Comparison of ENCODE assay signal across 11 cellular contexts in the genomic region with DNA sequence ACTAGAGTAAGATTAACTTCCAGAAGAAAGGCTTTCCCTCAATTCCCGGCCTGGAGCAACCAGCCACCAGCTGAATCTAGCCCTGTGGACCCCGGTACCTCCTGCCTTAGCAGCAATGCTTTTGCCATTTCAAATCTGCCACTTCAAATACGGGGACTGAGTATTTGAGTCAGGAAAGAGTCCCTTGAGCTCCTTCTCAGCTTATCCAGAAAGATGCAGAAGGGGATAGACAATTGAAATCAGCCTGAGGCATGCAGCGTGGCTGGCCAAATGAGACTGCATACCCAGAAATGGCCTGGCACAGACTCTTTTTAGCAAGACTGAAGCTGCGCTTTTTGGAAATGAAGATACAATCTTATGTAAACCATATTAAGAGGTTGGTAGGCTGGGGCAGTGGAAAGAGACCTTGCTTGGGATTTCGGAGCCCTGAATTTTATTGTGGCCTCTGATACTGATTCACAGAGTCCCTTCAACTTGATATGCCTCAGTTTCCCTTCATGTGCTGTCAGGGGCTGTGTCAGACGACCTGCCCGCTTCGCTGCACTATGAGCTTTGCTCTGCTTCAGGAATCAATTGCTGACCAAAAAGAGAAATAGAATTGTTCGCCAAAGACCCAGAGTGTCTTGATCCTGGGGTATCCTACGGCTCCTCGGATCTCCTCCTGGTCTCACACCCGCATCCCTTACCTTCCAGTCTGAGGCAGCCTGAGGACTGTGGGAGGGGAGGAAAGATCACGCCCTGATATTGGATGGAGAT. TPM values are rescaled to one million over a fixed set of nuclear protein-coding genes. Genes with fewer than 3 reads are reported as not detected.
DNase-seq lines count a peak whose midpoint lies in the region; ATAC-seq and TF ChIP-seq lines count a peak whose summit lies in the region.
"Had no signal": no experiment of that assay in that cellular context is flagged by ENCODE, and none has a peak within 500 bp of the region (broad histone marks: within the 10 kb centered on the region; RNA-seq: fewer than 3 reads in every experiment).

No MANE protein-coding gene starts in this region.

- H3F3A ChIP-seq in smooth muscle cell (ENCODE audit: low read depth), result peaks cover 7% of the 10 kb centered on the region

- no peak overlapping the region for H3K27ac Mint-ChIP-seq in activated T-cell treated with anti-CD3 and anti-CD28 coated beads, Interleukin-2, amount 50 U/mL, for 24 hours
- H3K27ac Mint-ChIP-seq in activated T-helper 1 cell treated with anti-CD3 and anti-CD28 coated beads, Interleukin-12 subunit alpha, Interleukin-12 subunit beta, Interleukin-2, Interleukin-4 antibody, amounts not matched to agents 30 ng/mL and 10 ng/mL and 1 ng/mL, durations not matched to agents 14 hours and 24 hours and 36 hours, result no peak overlapping the region

- no peaks in the 10 kb centered on the region for H3K27me3 ChIP-seq in smooth muscle cell (ENCODE audit: low read depth)

- no peaks in the 10 kb centered on the region for H4K20me1 ChIP-seq in smooth muscle cell (ENCODE audit: low read depth)

- DNase-seq in activated T-cell treated with anti-CD3 and anti-CD28 coated beads, Interleukin-2, amount 50 U/mL, for 24 hours, result no peak
- DNase-seq in activated T-cell treated with anti-CD3 and anti-CD28 coated beads, Interleukin-2, amount 50 U/mL, for 1 hour, result no peak
- no peak for DNase-seq in activated T-helper 1 cell treated with anti-CD3 and anti-CD28 coated beads, Interleukin-12 subunit alpha, Interleukin-12 subunit beta, Interleukin-2, Interleukin-4 antibody, amounts not matched to agents 30 ng/mL and 10 ng/mL and 1 ng/mL, durations not matched to agents 14 hours and 24 hours and 36 hours (ENCODE audit: low spot score)
- DNase-seq in smooth muscle cell (lab: John Stamatoyannopoulos, UW; ENCODE audit: unreplicated experiment), result no peak
- no peak for DNase-seq in DMS53 treated with DMSO at 0.1 percent for 48 hours (lab: John Stamatoyannopoulos, UW; ENCODE audit: unreplicated experiment)
- no peak for DNase-seq in NCI-H1092 (lab: John Stamatoyannopoulos, UW)
- DNase-seq: cortex of kidney, NCI-H2081 had no signal

- peak overlapping the region; percentile 86 for H3K4me2 ChIP-seq in smooth muscle cell

- H3K4me3 Mint-ChIP-seq in activated T-cell treated with anti-CD3 and anti-CD28 coated beads, Interleukin-2, amount 50 U/mL, for 24 hours, result peak overlapping the region; percentile 50
- peak overlapping the region; percentile 74 for H3K4me3 Mint-ChIP-seq in activated T-helper 1 cell treated with anti-CD3 and anti-CD28 coated beads, Interleukin-12 subunit alpha, Interleukin-12 subunit beta, Interleukin-2, Interleukin-4 antibody, amounts not matched to agents 30 ng/mL and 10 ng/mL and 1 ng/mL, durations not matched to agents 14 hours and 24 hours and 36 hours

- no peaks in the 10 kb centered on the region for H3K79me2 ChIP-seq in smooth muscle cell (ENCODE audit: low read depth)

- ATAC-seq in HG03097 (IDR thresholded peaks at IDR 0.05; ENCODE audit: low FRiP score, unreplicated experiment), result no peak

- WGBS in smooth muscle cell (ENCODE audit: low lambda C conversion rate), result 89% methylated on average over 14 of the region's 14 CpGs

- H3K36me3 Mint-ChIP-seq in activated T-cell treated with anti-CD3 and anti-CD28 coated beads, Interleukin-2, amount 50 U/mL, for 24 hours (ENCODE audit: low read depth), result no peaks in the 10 kb centered on the region
- no peaks in the 10 kb centered on the region for H3K36me3 Mint-ChIP-seq in activated T-helper 1 cell treated with anti-CD3 and anti-CD28 coated beads, Interleukin-12 subunit alpha, Interleukin-12 subunit beta, Interleukin-2, Interleukin-4 antibody, amounts not matched to agents 30 ng/mL and 10 ng/mL and 1 ng/mL, durations not matched to agents 14 hours and 24 hours and 36 hours (ENCODE audit: low read depth)

- peaks cover 9% of the 10 kb centered on the region for H3K4me1 ChIP-seq in smooth muscle cell (ENCODE audit: low read depth)

- no peak overlapping the region for H3K9ac ChIP-seq in smooth muscle cell (ENCODE audit: low read depth)

- H3K4me3 ChIP-seq in iPS-11a (ENCODE audit: low read depth, low read length) (peak overlapping the region; percentile 54), smooth muscle cell (peak overlapping the region; percentile 57)

- peaks cover 3% of the 10 kb centered on the region for H3K9me3 Mint-ChIP-seq in activated T-cell treated with anti-CD3 and anti-CD28 coated beads, Interleukin-2, amount 50 U/mL, for 24 hours
- no peaks in the 10 kb centered on the region for H3K9me3 Mint-ChIP-seq in activated T-helper 1 cell treated with anti-CD3 and anti-CD28 coated beads, Interleukin-12 subunit alpha, Interleukin-12 subunit beta, Interleukin-2, Interleukin-4 antibody, amounts not matched to agents 30 ng/mL and 10 ng/mL and 1 ng/mL, durations not matched to agents 14 hours and 24 hours and 36 hours

- H2AFZ ChIP-seq in smooth muscle cell (ENCODE audit: low read depth), result peak overlapping the region; percentile 90

- intact Hi-C loops in activated T-helper 1 cell treated with anti-CD3 and anti-CD28 coated beads, Interleukin-12 subunit alpha, Interleukin-12 subunit beta, Interleukin-2, Interleukin-4 antibody, amounts not matched to agents 30 ng/mL and 10 ng/mL and 1 ng/mL, durations not matched to agents 14 hours and 24 hours and 36 hours (cut with micrococcal nuclease), result no loop called here

- H3K27me3 Mint-ChIP-seq in activated T-cell treated with anti-CD3 and anti-CD28 coated beads, Interleukin-2, amount 50 U/mL, for 24 hours, result peaks cover 63% of the 10 kb centered on the region
- H3K27me3 Mint-ChIP-seq in activated T-helper 1 cell treated with anti-CD3 and anti-CD28 coated beads, Interleukin-12 subunit alpha, Interleukin-12 subunit beta, Interleukin-2, Interleukin-4 antibody, amounts not matched to agents 30 ng/mL and 10 ng/mL and 1 ng/mL, durations not matched to agents 14 hours and 24 hours and 36 hours (ENCODE audit: insufficient read depth), result peaks cover 66% of the 10 kb centered on the region

- H3K4me1 Mint-ChIP-seq in activated T-cell treated with anti-CD3 and anti-CD28 coated beads, Interleukin-2, amount 50 U/mL, for 24 hours (ENCODE audit: low read depth), result peaks cover 8% of the 10 kb centered on the region
- no peaks in the 10 kb centered on the region for H3K4me1 Mint-ChIP-seq in activated T-helper 1 cell treated with anti-CD3 and anti-CD28 coated beads, Interleukin-12 subunit alpha, Interleukin-12 subunit beta, Interleukin-2, Interleukin-4 antibody, amounts not matched to agents 30 ng/mL and 10 ng/mL and 1 ng/mL, durations not matched to agents 14 hours and 24 hours and 36 hours (ENCODE audit: low read depth)

- H3K9me3 ChIP-seq in smooth muscle cell (replicated peaks; ENCODE audit: low read depth), result no peaks in the 10 kb centered on the region

- no peaks in the 10 kb centered on the region for H3K36me3 ChIP-seq in smooth muscle cell (ENCODE audit: low read depth)

- no peak for TF ChIP-seq CTCF in smooth muscle cell (IDR thresholded peaks at IDR 0.05; ENCODE audit: borderline replicate concordance, insufficient read depth, poor library complexity, severe bottlenecking)

- H3K27ac ChIP-seq in smooth muscle cell (ENCODE audit: low read depth), result no peak overlapping the region

RNA-seq across cellular contexts. Expression of a gene that starts 1.0 kb away (rescaled TPM):
- total RNA-seq in activated T-helper 1 cell treated with anti-CD3 and anti-CD28 coated beads, Interleukin-12 subunit alpha, Interleukin-12 subunit beta, Interleukin-2, Interleukin-4 antibody, amounts not matched to agents 30 ng/mL and 10 ng/mL and 1 ng/mL, durations not matched to agents 14 hours and 24 hours and 36 hours, result not detected in 2 replicates
- total RNA-seq in smooth muscle cell, result 5.1 and 5.6 TPM in 2 replicates
- polyA plus RNA-seq in smooth muscle cell, result 7.4 and 12.9 TPM in 2 replicates
- total RNA-seq: G401 had no signal

RNA-seq across cellular contexts. Expression of a gene that starts 21.5 kb away (rescaled TPM):
- total RNA-seq in activated T-helper 1 cell treated with anti-CD3 and anti-CD28 coated beads, Interleukin-12 subunit alpha, Interleukin-12 subunit beta, Interleukin-2, Interleukin-4 antibody, amounts not matched to agents 30 ng/mL and 10 ng/mL and 1 ng/mL, durations not matched to agents 14 hours and 24 hours and 36 hours, result 7.7 and 7.8 TPM in 2 replicates
- 4.7 and 5.7 TPM in 2 replicates for total RNA-seq in smooth muscle cell
- 0.70 and 1.6 TPM in 2 replicates for polyA plus RNA-seq in smooth muscle cell

RNA-seq across cellular contexts. Expression of a gene that starts 40.0 kb away (rescaled TPM):
- total RNA-seq in activated T-helper 1 cell treated with anti-CD3 and anti-CD28 coated beads, Interleukin-12 subunit alpha, Interleukin-12 subunit beta, Interleukin-2, Interleukin-4 antibody, amounts not matched to agents 30 ng/mL and 10 ng/mL and 1 ng/mL, durations not matched to agents 14 hours and 24 hours and 36 hours, result 25.5 and 29.1 TPM in 2 replicates
- 423 and 431 TPM in 2 replicates for total RNA-seq in smooth muscle cell
- polyA plus RNA-seq in smooth muscle cell, result 466 and 476 TPM in 2 replicates

Comparison
In these comparisons a context has a peak if more than half of its experiments do, and no peak if none do; other contexts are left out.
1. RNA of a gene that starts 40.0 kb away (total RNA-seq): 423 to 431 TPM in smooth muscle cell; 25.5 to 29.1 TPM in activated T-helper 1 cell treated with anti-CD3 and anti-CD28 coated beads, Interleukin-12 subunit alpha, Interleukin-12 subunit beta, Interleukin-2, Interleukin-4 antibody, amounts not matched to agents 30 ng/mL and 10 ng/mL and 1 ng/mL, durations not matched to agents 14 hours and 24 hours and 36 hours; every median in the first group is over 10 times any median in the second.